In the genomic region with DNA sequence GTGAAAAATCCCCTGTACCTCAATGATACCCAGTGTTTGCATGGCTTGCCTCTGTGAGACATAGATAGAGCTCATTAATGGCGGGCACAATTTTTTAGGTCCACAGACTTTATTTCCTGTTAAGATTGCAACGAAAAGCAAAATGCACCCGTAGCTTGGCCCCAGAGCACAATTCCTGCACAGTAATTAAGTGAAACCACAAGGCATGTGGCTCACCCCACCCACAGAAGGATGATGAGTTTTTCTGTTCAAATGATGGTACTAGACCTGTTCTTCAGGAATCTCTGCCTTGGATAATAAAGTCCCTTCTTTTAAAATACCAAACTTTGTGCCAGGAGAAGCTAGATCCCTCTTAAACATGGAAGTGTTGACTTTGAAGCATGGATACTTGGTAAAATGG, we compare ENCODE assay signal across 25 cellular contexts.
A peak's percentile ranks its signal among the peaks of the same experiment; 100 is the strongest.
DNase-seq lines count a peak whose midpoint lies in the region; ATAC-seq, FAIRE-seq and TF ChIP-seq lines count a peak whose summit lies in the region.
"Had no signal": no experiment of that assay in that cellular context is flagged by ENCODE, and none has a peak within 500 bp of the region (broad histone marks: within the 10 kb centered on the region; RNA-seq: fewer than 3 reads in every experiment).

No MANE protein-coding gene starts in this region.

- no peak overlapping the region for H2AFZ ChIP-seq in trophoblast cell (ENCODE audit: insufficient read depth, low read length, poor library complexity)

- no CpG with 5 or more reads among the region's 3 CpGs for WGBS in trophoblast cell (ENCODE audit: extremely low coverage, insufficient coverage, insufficient read length)

- no peak overlapping the region for H3K4ac ChIP-seq in trophoblast cell (ENCODE audit: low read depth, low read length)

- H3K4me1 Mint-ChIP-seq in natural killer cell treated with Interleukin-12 subunit alpha and Interleukin-12 subunit beta and Interleukin-15 and Interleukin-18, amount 100 ng/mL, for 72 hours (ENCODE audit: low read depth in 2 of 2), result no peaks in the 10 kb centered on the region

- no peak overlapping the region for H4K12ac ChIP-seq in trophoblast cell (ENCODE audit: low read depth, low read length)

- peaks cover 10 to 26% of the 10 kb centered on the region in 2 donors for H3K27me3 Mint-ChIP-seq in natural killer cell treated with Interleukin-12 subunit alpha and Interleukin-12 subunit beta and Interleukin-15 and Interleukin-18, amount 100 ng/mL, for 72 hours

- peak overlapping the region in 40 of 59 donors; percentile 0 to 89 (median 54) for H3K27ac ChIP-seq in dorsolateral prefrontal cortex
- no peak overlapping the region for H3K27ac ChIP-seq in trophoblast cell (ENCODE audit: low read depth, low read length)
- H3K27ac ChIP-seq: BLaER1, SJCRH30 had no signal

- no peak for FAIRE-seq in GM12892 (lab: Jason Lieb, UNC)

- H3K9me3 Mint-ChIP-seq in natural killer cell treated with Interleukin-12 subunit alpha and Interleukin-12 subunit beta and Interleukin-15 and Interleukin-18, amount 100 ng/mL, for 72 hours, result peaks cover 3% of the 10 kb centered on the region

- no peak overlapping the region for H3K9ac ChIP-seq in trophoblast cell (ENCODE audit: low read length)
- H3K9ac ChIP-seq: BLaER1 had no signal

- H3K4me3 Mint-ChIP-seq in natural killer cell treated with Interleukin-12 subunit alpha and Interleukin-12 subunit beta and Interleukin-15 and Interleukin-18, amount 100 ng/mL, for 72 hours, result no peak overlapping the region
- H3K4me3 Mint-ChIP-seq: CD4-positive, CD25-positive, alpha-beta regulatory T cell had no signal

- H3K14ac ChIP-seq in trophoblast cell (ENCODE audit: low read length), result no peak overlapping the region

- H4K8ac ChIP-seq in trophoblast cell (ENCODE audit: low read depth, low read length), result no peak overlapping the region

- H3K4me2 ChIP-seq in trophoblast cell (ENCODE audit: low read length), result no peak overlapping the region
- H3K4me2 ChIP-seq: BLaER1 had no signal

- no peaks in the 10 kb centered on the region for H3K36me3 Mint-ChIP-seq in natural killer cell treated with Interleukin-12 subunit alpha and Interleukin-12 subunit beta and Interleukin-15 and Interleukin-18, amount 100 ng/mL, for 72 hours
- H3K36me3 Mint-ChIP-seq: CD4-positive, CD25-positive, alpha-beta regulatory T cell had no signal

- no peak overlapping the region for H2BK120ac ChIP-seq in trophoblast cell (ENCODE audit: insufficient read depth, low read length, poor library complexity)

- H3K9me3 ChIP-seq in trophoblast cell (ENCODE audit: insufficient read depth, low read depth, low read length), result no peaks in the 10 kb centered on the region
- H3K9me3 ChIP-seq: SJCRH30 had no signal

- no peak overlapping the region for H2BK5ac ChIP-seq in trophoblast cell (ENCODE audit: low read depth, low read length, poor library complexity)

- ATAC-seq in natural killer cell treated with Interleukin-12 subunit alpha and Interleukin-12 subunit beta and Interleukin-15 and Interleukin-18, amount 100 ng/mL, for 72 hours, result no peak
- no peak for ATAC-seq in HG02610 (IDR thresholded peaks at IDR 0.05; ENCODE audit: unreplicated experiment)
- ATAC-seq: PC-3, Right ventricle myocardium inferior had no signal

- H3K36me3 ChIP-seq in trophoblast cell (ENCODE audit: control insufficient read depth in 1 of 2, insufficient read depth in 2 of 2, low read length in 2 of 2), result no peaks in the 10 kb centered on the region
- H3K36me3 ChIP-seq: BLaER1, SJCRH30 had no signal

- no peak overlapping the region for H2BK12ac ChIP-seq in trophoblast cell (ENCODE audit: low read length)

- TF ChIP-seq CTCF in dorsolateral prefrontal cortex (IDR thresholded peaks at IDR 0.05 in 54 of 56, conservative IDR thresholded peaks at IDR 0.05 in 2 of 56; ENCODE audit: low read depth in 1 of 56, partially characterized antibody in 56 of 56), result no peak

- H3K18ac ChIP-seq in trophoblast cell (ENCODE audit: low read length), result no peak overlapping the region

- TF ChIP-seq POLR2A in GM12892 (IDR thresholded peaks at IDR 0.05; ENCODE audit: low read depth, low read length), result no peak

- peaks cover 0 to 7% of the 10 kb centered on the region in 2 experiments for H3K4me1 ChIP-seq in trophoblast cell (ENCODE audit: control insufficient read depth in 1 of 2, insufficient read depth in 2 of 2, low read length in 2 of 2)
- H3K4me1 ChIP-seq: BLaER1 had no signal

- H3K27me3 ChIP-seq in dorsolateral prefrontal cortex (no peaks in the 10 kb centered on the region), trophoblast cell (ENCODE audit: insufficient read depth, low read length) (no peaks in the 10 kb centered on the region)
- H3K27me3 ChIP-seq: BLaER1, SJCRH30 had no signal

- no peaks in the 10 kb centered on the region for H3K79me1 ChIP-seq in trophoblast cell (ENCODE audit: low read length)

- no peak overlapping the region for H2AK5ac ChIP-seq in trophoblast cell (ENCODE audit: low read length)

- peak; percentile 4 for DNase-seq in EL
- peak; percentile 67 for DNase-seq in RPMI7951 (ENCODE audit: low read depth)
- DNase-seq in dorsolateral prefrontal cortex, result no peak
- DNase-seq in trophoblast cell, result peak; percentile 82 to 84
- no peak for DNase-seq in superior temporal gyrus (ENCODE audit: extremely low spot score)
- DNase-seq in natural killer cell treated with Interleukin-12 subunit alpha and Interleukin-12 subunit beta and Interleukin-15 and Interleukin-18, amount 100 ng/mL, for 72 hours (ENCODE audit: low spot score), result no peak
- DNase-seq in GM12892 (ENCODE audit: insufficient read length), result no peak
- DNase-seq: CD4-positive, CD25-positive, alpha-beta regulatory T cell; DMS153; DND-41; IMR-90; KG1; MM.1S; NCI-H1417 treated with DMSO at 0.1 percent for 48 hours; NCI-H187 treated with DMSO at 0.1 percent for 48 hours; NCI-H2107; NCI-H446; NCI-H526; NCI-H82; NK-92 treated with Interleukin-12 subunit alpha and Interleukin-12 subunit beta, amount 100 ng/mL, for 24 hours; PC-3 had no signal

- intact Hi-C loops in dorsolateral prefrontal cortex (cut with DNase I), result no loop called here

- H3K4me3 ChIP-seq in dorsolateral prefrontal cortex (no peak overlapping the region), trophoblast cell (ENCODE audit: low read depth, low read length) (no peak overlapping the region)
- H3K4me3 ChIP-seq: BLaER1, SJCRH30 had no signal

- no peak overlapping the region for H3K27ac Mint-ChIP-seq in natural killer cell treated with Interleukin-12 subunit alpha and Interleukin-12 subunit beta and Interleukin-15 and Interleukin-18, amount 100 ng/mL, for 72 hours
- H3K27ac Mint-ChIP-seq: CD4-positive, CD25-positive, alpha-beta regulatory T cell had no signal

- no peak overlapping the region for H4K91ac ChIP-seq in trophoblast cell (ENCODE audit: low read depth, low read length)

- H3K79me2 ChIP-seq in trophoblast cell (ENCODE audit: control insufficient read depth, insufficient read depth, low read length, poor library complexity), result no peaks in the 10 kb centered on the region

- H3K23ac ChIP-seq in trophoblast cell (ENCODE audit: low read length), result no peak overlapping the region

Comparison
In these comparisons a context has a peak if more than half of its experiments do, and no peak if none do; other contexts are left out.
1. DNase-seq: peak in EL (single experiment), RPMI7951 (single experiment) and trophoblast cell (2 of 2); none in dorsolateral prefrontal cortex (0 of 10), superior temporal gyrus (single experiment), natural killer cell treated with Interleukin-12 subunit alpha and Interleukin-12 subunit beta and Interleukin-15 and Interleukin-18, amount 100 ng/mL, for 72 hours (single experiment) and GM12892 (single experiment).